Comparison of ENCODE assay signal across 1 cellular context in the genomic region with DNA sequence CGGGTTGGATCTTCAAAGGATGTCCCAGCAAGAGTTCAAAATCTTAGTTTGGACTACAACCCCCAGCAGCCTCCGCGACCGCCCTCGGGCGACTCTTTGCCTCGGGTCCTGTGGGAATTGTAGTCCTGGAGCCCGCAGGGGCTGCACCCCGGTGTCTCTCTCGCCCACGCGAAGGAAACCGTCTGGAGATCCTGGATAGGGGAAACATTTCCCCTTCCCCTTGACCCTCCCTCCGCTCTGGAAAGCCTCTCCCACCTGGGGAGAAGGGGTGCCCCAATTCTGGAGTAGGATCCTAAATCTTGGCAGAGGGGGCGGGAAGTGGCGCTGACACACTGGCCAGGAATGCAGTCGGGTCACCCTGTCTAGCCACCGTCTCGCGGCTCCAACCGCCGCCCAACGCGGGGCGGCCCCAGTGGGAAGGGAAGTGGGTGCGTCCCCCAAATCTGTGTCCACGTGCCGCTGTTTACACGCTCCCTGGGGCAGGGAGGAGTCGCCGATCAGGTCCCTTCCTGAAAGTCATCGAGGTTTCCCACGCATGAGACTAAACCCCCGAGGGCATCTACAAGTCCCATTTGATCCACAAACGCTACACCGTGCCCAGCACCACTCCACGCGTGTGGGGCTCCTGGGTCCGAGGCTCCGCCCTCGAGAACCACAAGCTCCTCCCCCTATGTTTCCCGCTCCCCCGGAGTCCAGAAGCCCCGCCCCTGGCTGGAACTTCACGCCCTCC.
TF ChIP-seq lines count a peak whose summit lies in the region.

No MANE protein-coding gene starts in this region.

TF ChIP-seq in HEK293, 187 proteins besides CTCF, POLR2A, EP300 and RAD21 (continued from another document and continues in another):
- TF ChIP-seq, protein P1, sequence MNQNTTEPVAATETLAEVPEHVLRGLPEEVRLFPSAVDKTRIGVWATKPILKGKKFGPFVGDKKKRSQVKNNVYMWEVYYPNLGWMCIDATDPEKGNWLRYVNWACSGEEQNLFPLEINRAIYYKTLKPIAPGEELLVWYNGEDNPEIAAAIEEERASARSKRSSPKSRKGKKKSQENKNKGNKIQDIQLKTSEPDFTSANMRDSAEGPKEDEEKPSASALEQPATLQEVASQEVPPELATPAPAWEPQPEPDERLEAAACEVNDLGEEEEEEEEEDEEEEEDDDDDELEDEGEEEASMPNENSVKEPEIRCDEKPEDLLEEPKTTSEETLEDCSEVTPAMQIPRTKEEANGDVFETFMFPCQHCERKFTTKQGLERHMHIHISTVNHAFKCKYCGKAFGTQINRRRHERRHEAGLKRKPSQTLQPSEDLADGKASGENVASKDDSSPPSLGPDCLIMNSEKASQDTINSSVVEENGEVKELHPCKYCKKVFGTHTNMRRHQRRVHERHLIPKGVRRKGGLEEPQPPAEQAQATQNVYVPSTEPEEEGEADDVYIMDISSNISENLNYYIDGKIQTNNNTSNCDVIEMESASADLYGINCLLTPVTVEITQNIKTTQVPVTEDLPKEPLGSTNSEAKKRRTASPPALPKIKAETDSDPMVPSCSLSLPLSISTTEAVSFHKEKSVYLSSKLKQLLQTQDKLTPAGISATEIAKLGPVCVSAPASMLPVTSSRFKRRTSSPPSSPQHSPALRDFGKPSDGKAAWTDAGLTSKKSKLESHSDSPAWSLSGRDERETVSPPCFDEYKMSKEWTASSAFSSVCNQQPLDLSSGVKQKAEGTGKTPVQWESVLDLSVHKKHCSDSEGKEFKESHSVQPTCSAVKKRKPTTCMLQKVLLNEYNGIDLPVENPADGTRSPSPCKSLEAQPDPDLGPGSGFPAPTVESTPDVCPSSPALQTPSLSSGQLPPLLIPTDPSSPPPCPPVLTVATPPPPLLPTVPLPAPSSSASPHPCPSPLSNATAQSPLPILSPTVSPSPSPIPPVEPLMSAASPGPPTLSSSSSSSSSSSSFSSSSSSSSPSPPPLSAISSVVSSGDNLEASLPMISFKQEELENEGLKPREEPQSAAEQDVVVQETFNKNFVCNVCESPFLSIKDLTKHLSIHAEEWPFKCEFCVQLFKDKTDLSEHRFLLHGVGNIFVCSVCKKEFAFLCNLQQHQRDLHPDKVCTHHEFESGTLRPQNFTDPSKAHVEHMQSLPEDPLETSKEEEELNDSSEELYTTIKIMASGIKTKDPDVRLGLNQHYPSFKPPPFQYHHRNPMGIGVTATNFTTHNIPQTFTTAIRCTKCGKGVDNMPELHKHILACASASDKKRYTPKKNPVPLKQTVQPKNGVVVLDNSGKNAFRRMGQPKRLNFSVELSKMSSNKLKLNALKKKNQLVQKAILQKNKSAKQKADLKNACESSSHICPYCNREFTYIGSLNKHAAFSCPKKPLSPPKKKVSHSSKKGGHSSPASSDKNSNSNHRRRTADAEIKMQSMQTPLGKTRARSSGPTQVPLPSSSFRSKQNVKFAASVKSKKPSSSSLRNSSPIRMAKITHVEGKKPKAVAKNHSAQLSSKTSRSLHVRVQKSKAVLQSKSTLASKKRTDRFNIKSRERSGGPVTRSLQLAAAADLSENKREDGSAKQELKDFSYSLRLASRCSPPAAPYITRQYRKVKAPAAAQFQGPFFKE (tag by site-specific recombination; IDR thresholded peaks at IDR 0.05; ENCODE audit: borderline replicate concordance) = no peak
- TF ChIP-seq, protein P2, sequence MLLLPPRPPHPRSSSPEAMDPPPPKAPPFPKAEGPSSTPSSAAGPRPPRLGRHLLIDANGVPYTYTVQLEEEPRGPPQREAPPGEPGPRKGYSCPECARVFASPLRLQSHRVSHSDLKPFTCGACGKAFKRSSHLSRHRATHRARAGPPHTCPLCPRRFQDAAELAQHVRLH (tag by site-specific recombination; IDR thresholded peaks at IDR 0.05) = no peak
- TF ChIP-seq ZNF560 (tag by site-specific recombination; IDR thresholded peaks at IDR 0.05; ENCODE audit: borderline replicate concordance) = no peak
- no peak for TF ChIP-seq ZNF423 (tag by site-specific recombination; IDR thresholded peaks at IDR 0.05)
- TF ChIP-seq ZEB2 (tag by site-specific recombination; IDR thresholded peaks at IDR 0.05) = peak; percentile 69
- no peak for TF ChIP-seq ZNF248 (tag by site-specific recombination; IDR thresholded peaks at IDR 0.05)
- TF ChIP-seq, protein P3, sequence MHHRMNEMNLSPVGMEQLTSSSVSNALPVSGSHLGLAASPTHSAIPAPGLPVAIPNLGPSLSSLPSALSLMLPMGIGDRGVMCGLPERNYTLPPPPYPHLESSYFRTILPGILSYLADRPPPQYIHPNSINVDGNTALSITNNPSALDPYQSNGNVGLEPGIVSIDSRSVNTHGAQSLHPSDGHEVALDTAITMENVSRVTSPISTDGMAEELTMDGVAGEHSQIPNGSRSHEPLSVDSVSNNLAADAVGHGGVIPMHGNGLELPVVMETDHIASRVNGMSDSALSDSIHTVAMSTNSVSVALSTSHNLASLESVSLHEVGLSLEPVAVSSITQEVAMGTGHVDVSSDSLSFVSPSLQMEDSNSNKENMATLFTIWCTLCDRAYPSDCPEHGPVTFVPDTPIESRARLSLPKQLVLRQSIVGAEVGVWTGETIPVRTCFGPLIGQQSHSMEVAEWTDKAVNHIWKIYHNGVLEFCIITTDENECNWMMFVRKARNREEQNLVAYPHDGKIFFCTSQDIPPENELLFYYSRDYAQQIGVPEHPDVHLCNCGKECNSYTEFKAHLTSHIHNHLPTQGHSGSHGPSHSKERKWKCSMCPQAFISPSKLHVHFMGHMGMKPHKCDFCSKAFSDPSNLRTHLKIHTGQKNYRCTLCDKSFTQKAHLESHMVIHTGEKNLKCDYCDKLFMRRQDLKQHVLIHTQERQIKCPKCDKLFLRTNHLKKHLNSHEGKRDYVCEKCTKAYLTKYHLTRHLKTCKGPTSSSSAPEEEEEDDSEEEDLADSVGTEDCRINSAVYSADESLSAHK (tag by site-specific recombination; IDR thresholded peaks at IDR 0.05) = no peak
- TF ChIP-seq KLF9 (tag by site-specific recombination; IDR thresholded peaks at IDR 0.05; ENCODE audit: low read depth) = peak; percentile 79; the same call in 1 of the 2 replicates
- TF ChIP-seq ZNF132 (tag by site-specific recombination; IDR thresholded peaks at IDR 0.05; ENCODE audit: borderline replicate concordance) = no peak
- 0 out of 2 replicates have a peak, but pooled peaks have one; percentile 29 for TF ChIP-seq ZNF558 (tag by site-specific recombination; IDR thresholded peaks at IDR 0.05)
- TF ChIP-seq MEIS1 (CRISPR knock-in tag; IDR thresholded peaks at IDR 0.05; ENCODE audit: borderline replicate concordance) = no peak
- TF ChIP-seq, protein P4, sequence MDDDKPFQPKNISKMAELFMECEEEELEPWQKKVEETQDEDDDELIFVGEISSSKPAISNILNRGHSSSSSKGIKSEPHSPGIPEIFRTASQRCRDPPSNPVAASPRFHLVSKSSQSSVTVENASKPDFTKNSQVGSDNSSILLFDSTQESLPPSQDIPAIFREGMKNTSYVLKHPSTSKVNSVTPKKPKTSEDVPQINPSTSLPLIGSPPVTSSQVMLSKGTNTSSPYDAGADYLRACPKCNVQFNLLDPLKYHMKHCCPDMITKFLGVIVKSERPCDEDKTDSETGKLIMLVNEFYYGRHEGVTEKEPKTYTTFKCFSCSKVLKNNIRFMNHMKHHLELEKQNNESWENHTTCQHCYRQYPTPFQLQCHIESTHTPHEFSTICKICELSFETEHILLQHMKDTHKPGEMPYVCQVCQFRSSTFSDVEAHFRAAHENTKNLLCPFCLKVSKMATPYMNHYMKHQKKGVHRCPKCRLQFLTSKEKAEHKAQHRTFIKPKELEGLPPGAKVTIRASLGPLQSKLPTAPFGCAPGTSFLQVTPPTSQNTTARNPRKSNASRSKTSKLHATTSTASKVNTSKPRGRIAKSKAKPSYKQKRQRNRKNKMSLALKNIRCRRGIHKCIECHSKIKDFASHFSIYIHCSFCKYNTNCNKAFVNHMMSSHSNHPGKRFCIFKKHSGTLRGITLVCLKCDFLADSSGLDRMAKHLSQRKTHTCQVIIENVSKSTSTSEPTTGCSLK (tag by site-specific recombination; IDR thresholded peaks at IDR 0.05) = no peak
- TF ChIP-seq ZNF596 (tag by site-specific recombination; IDR thresholded peaks at IDR 0.05) = no peak
- TF ChIP-seq, protein P5, sequence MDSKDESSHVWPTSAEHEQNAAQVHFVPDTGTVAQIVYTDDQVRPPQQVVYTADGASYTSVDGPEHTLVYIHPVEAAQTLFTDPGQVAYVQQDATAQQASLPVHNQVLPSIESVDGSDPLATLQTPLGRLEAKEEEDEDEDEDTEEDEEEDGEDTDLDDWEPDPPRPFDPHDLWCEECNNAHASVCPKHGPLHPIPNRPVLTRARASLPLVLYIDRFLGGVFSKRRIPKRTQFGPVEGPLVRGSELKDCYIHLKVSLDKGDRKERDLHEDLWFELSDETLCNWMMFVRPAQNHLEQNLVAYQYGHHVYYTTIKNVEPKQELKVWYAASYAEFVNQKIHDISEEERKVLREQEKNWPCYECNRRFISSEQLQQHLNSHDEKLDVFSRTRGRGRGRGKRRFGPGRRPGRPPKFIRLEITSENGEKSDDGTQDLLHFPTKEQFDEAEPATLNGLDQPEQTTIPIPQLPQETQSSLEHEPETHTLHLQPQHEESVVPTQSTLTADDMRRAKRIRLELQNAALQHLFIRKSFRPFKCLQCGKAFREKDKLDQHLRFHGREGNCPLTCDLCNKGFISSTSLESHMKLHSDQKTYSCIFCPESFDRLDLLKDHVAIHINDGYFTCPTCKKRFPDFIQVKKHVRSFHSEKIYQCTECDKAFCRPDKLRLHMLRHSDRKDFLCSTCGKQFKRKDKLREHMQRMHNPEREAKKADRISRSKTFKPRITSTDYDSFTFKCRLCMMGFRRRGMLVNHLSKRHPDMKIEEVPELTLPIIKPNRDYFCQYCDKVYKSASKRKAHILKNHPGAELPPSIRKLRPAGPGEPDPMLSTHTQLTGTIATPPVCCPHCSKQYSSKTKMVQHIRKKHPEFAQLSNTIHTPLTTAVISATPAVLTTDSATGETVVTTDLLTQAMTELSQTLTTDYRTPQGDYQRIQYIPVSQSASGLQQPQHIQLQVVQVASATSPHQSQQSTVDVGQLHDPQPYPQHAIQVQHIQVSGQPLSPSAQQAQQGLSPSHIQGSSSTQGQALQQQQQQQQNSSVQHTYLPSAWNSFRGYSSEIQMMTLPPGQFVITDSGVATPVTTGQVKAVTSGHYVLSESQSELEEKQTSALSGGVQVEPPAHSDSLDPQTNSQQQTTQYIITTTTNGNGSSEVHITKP (tag by site-specific recombination; IDR thresholded peaks at IDR 0.05) = peak; percentile 89
- TF ChIP-seq, protein P6, sequence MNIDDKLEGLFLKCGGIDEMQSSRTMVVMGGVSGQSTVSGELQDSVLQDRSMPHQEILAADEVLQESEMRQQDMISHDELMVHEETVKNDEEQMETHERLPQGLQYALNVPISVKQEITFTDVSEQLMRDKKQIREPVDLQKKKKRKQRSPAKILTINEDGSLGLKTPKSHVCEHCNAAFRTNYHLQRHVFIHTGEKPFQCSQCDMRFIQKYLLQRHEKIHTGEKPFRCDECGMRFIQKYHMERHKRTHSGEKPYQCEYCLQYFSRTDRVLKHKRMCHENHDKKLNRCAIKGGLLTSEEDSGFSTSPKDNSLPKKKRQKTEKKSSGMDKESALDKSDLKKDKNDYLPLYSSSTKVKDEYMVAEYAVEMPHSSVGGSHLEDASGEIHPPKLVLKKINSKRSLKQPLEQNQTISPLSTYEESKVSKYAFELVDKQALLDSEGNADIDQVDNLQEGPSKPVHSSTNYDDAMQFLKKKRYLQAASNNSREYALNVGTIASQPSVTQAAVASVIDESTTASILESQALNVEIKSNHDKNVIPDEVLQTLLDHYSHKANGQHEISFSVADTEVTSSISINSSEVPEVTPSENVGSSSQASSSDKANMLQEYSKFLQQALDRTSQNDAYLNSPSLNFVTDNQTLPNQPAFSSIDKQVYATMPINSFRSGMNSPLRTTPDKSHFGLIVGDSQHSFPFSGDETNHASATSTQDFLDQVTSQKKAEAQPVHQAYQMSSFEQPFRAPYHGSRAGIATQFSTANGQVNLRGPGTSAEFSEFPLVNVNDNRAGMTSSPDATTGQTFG (tag by site-specific recombination; IDR thresholded peaks at IDR 0.05; ENCODE audit: borderline replicate concordance) = no peak
- TF ChIP-seq, protein P7, sequence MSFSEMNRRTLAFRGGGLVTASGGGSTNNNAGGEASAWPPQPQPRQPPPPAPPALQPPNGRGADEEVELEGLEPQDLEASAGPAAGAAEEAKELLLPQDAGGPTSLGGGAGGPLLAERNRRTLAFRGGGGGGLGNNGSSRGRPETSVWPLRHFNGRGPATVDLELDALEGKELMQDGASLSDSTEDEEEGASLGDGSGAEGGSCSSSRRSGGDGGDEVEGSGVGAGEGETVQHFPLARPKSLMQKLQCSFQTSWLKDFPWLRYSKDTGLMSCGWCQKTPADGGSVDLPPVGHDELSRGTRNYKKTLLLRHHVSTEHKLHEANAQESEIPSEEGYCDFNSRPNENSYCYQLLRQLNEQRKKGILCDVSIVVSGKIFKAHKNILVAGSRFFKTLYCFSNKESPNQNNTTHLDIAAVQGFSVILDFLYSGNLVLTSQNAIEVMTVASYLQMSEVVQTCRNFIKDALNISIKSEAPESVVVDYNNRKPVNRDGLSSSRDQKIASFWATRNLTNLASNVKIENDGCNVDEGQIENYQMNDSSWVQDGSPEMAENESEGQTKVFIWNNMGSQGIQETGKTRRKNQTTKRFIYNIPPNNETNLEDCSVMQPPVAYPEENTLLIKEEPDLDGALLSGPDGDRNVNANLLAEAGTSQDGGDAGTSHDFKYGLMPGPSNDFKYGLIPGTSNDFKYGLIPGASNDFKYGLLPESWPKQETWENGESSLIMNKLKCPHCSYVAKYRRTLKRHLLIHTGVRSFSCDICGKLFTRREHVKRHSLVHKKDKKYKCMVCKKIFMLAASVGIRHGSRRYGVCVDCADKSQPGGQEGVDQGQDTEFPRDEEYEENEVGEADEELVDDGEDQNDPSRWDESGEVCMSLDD (tag by site-specific recombination; IDR thresholded peaks at IDR 0.05) = peak; percentile 97
- TF ChIP-seq KLF7 (tag by site-specific recombination; IDR thresholded peaks at IDR 0.05; ENCODE audit: borderline replicate concordance) = no peak
- peak; percentile 55; the same call in 1 of the 2 replicates for TF ChIP-seq ZNF777 (tag by site-specific recombination; IDR thresholded peaks at IDR 0.05; ENCODE audit: borderline replicate concordance)
- TF ChIP-seq, protein P8, sequence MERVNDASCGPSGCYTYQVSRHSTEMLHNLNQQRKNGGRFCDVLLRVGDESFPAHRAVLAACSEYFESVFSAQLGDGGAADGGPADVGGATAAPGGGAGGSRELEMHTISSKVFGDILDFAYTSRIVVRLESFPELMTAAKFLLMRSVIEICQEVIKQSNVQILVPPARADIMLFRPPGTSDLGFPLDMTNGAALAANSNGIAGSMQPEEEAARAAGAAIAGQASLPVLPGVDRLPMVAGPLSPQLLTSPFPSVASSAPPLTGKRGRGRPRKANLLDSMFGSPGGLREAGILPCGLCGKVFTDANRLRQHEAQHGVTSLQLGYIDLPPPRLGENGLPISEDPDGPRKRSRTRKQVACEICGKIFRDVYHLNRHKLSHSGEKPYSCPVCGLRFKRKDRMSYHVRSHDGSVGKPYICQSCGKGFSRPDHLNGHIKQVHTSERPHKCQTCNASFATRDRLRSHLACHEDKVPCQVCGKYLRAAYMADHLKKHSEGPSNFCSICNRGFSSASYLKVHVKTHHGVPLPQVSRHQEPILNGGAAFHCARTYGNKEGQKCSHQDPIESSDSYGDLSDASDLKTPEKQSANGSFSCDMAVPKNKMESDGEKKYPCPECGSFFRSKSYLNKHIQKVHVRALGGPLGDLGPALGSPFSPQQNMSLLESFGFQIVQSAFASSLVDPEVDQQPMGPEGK (tag by site-specific recombination; IDR thresholded peaks at IDR 0.05) = peak; percentile 56
- TF ChIP-seq ZNF792 (tag by site-specific recombination; IDR thresholded peaks at IDR 0.05) = no peak
- TF ChIP-seq, protein P9, sequence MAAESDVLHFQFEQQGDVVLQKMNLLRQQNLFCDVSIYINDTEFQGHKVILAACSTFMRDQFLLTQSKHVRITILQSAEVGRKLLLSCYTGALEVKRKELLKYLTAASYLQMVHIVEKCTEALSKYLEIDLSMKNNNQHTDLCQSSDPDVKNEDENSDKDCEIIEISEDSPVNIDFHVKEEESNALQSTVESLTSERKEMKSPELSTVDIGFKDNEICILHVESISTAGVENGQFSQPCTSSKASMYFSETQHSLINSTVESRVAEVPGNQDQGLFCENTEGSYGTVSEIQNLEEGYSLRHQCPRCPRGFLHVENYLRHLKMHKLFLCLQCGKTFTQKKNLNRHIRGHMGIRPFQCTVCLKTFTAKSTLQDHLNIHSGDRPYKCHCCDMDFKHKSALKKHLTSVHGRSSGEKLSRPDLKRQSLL (tag by site-specific recombination; IDR thresholded peaks at IDR 0.05) = no peak
